Comparison of ENCODE assay signal across 8 cellular contexts in the genomic region with DNA sequence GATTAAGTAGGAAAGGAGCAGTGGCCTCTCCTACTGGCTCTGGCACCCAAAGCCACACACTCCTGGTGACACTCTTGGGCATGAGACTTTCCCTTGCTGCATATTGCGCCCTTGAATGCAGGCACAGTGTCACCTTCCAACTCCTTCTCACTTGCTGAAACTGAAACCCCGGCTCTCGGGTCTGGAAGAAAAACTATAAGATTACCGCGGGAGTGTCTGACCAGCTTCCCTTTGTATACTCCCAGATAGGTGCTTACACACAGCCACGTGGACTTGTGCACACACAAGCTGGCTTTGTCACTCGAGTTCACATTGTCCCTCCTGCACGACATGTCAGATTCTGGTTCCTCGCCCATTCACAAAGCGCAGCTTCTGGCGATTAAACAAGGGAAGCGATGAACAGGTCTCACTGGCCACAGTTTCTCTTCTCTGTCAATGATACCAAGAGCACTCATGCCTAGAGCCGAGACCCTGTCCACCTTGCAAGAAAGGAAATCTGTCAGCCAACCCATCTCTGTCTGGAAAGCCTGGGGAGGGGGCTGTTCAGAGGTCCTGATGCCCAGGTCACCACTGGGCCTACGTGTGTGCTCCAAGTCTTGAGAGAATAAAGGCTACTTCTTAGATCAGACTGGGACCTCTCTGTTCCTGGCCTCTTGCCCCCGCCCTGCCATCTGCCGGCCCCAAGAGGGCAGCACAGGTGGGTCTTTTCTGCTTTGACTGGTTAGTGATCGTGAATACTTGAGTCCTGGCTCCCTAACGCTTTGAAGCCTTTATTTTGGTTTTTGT.
DNase-seq lines count a peak whose midpoint lies in the region; ATAC-seq and TF ChIP-seq lines count a peak whose summit lies in the region.

No MANE protein-coding gene starts in this region.

- DNase-seq in GM12864 (ENCODE audit: low read depth) (no peak), NCI-H1092 (lab: John Stamatoyannopoulos, UW) (peak; percentile 77), amniotic epithelial cell (ENCODE audit: low read depth) (peak; percentile 33), kidney glomerular epithelial cell (lab: John Stamatoyannopoulos, UW) (peak; percentile 43), mesenteric fat pad (ENCODE audit: low spot score) (no peak), epidermal melanocyte (ENCODE audit: insufficient read length, low spot score) (no peak)
- peak; percentile 14 for DNase-seq in stimulated activated naive CD4-positive, alpha-beta T cell treated with Interleukin-2 at 50 U/mL for 16 hours (lab: John Stamatoyannopoulos, UW)

- peak; percentile 95 for ATAC-seq in SK-N-SH treated with all-trans-retinoic acid at 6 μM for 48 hours

- TF ChIP-seq CTCF in GM12864 (IDR thresholded peaks at IDR 0.05; ENCODE audit: low read depth, low read length, missing control alignments) = peak; percentile 76

- H3K4me3 ChIP-seq in GM12864 (ENCODE audit: low read depth, low read length) = no peak overlapping the region

TF ChIP-seq in SK-N-SH treated with all-trans-retinoic acid at 6 μM for 48 hours, 23 proteins besides CTCF, POLR2A, EP300 and RAD21:
- TF ChIP-seq RARB (CRISPR knock-in tag; IDR thresholded peaks at IDR 0.05) (no peak), GLIS3 (CRISPR knock-in tag; IDR thresholded peaks at IDR 0.05) (no peak), CSDC2 (CRISPR knock-in tag; IDR thresholded peaks at IDR 0.05) (no peak), ZFP30 (CRISPR knock-in tag; IDR thresholded peaks at IDR 0.05) (no peak), ZFP3 (CRISPR knock-in tag; IDR thresholded peaks at IDR 0.05) (no peak), ISL1 (CRISPR knock-in tag; IDR thresholded peaks at IDR 0.05) (no peak), ZNF8 (CRISPR knock-in tag; IDR thresholded peaks at IDR 0.05) (no peak), TOX (CRISPR knock-in tag; IDR thresholded peaks at IDR 0.05; ENCODE audit: borderline replicate concordance) (no peak), BACH2 (CRISPR knock-in tag; IDR thresholded peaks at IDR 0.05; ENCODE audit: borderline replicate concordance) (no peak), PPARA (CRISPR knock-in tag; IDR thresholded peaks at IDR 0.05; ENCODE audit: borderline replicate concordance) (no peak), ZNF70 (CRISPR knock-in tag; IDR thresholded peaks at IDR 0.05) (no peak), ARNTL (CRISPR knock-in tag; IDR thresholded peaks at IDR 0.05; ENCODE audit: borderline replicate concordance, low read depth) (no peak), ZNF565 (CRISPR knock-in tag; conservative IDR thresholded peaks at IDR 0.05; ENCODE audit: low read depth) (no peak), ZC3H10 (CRISPR knock-in tag; IDR thresholded peaks at IDR 0.05) (no peak), SNAI2 (CRISPR knock-in tag; IDR thresholded peaks at IDR 0.05) (no peak)
- TF ChIP-seq, protein P1, sequence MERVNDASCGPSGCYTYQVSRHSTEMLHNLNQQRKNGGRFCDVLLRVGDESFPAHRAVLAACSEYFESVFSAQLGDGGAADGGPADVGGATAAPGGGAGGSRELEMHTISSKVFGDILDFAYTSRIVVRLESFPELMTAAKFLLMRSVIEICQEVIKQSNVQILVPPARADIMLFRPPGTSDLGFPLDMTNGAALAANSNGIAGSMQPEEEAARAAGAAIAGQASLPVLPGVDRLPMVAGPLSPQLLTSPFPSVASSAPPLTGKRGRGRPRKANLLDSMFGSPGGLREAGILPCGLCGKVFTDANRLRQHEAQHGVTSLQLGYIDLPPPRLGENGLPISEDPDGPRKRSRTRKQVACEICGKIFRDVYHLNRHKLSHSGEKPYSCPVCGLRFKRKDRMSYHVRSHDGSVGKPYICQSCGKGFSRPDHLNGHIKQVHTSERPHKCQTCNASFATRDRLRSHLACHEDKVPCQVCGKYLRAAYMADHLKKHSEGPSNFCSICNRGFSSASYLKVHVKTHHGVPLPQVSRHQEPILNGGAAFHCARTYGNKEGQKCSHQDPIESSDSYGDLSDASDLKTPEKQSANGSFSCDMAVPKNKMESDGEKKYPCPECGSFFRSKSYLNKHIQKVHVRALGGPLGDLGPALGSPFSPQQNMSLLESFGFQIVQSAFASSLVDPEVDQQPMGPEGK (CRISPR knock-in tag; IDR thresholded peaks at IDR 0.05; ENCODE audit: borderline replicate concordance) = no peak
- TF ChIP-seq, protein P2, sequence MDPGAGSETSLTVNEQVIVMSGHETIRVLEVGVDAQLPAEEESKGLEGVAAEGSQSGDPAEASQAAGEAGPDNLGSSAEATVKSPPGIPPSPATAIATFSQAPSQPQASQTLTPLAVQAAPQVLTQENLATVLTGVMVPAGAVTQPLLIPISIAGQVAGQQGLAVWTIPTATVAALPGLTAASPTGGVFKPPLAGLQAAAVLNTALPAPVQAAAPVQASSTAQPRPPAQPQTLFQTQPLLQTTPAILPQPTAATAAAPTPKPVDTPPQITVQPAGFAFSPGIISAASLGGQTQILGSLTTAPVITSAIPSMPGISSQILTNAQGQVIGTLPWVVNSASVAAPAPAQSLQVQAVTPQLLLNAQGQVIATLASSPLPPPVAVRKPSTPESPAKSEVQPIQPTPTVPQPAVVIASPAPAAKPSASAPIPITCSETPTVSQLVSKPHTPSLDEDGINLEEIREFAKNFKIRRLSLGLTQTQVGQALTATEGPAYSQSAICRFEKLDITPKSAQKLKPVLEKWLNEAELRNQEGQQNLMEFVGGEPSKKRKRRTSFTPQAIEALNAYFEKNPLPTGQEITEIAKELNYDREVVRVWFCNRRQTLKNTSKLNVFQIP (CRISPR knock-in tag; IDR thresholded peaks at IDR 0.05; ENCODE audit: borderline replicate concordance, low read depth) = no peak
- TF ChIP-seq, protein P3, sequence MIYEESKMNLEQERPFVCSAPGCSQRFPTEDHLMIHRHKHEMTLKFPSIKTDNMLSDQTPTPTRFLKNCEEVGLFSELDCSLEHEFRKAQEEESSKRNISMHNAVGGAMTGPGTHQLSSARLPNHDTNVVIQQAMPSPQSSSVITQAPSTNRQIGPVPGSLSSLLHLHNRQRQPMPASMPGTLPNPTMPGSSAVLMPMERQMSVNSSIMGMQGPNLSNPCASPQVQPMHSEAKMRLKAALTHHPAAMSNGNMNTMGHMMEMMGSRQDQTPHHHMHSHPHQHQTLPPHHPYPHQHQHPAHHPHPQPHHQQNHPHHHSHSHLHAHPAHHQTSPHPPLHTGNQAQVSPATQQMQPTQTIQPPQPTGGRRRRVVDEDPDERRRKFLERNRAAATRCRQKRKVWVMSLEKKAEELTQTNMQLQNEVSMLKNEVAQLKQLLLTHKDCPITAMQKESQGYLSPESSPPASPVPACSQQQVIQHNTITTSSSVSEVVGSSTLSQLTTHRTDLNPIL (CRISPR knock-in tag; IDR thresholded peaks at IDR 0.05; ENCODE audit: low read depth) = no peak
- TF ChIP-seq, protein P4, sequence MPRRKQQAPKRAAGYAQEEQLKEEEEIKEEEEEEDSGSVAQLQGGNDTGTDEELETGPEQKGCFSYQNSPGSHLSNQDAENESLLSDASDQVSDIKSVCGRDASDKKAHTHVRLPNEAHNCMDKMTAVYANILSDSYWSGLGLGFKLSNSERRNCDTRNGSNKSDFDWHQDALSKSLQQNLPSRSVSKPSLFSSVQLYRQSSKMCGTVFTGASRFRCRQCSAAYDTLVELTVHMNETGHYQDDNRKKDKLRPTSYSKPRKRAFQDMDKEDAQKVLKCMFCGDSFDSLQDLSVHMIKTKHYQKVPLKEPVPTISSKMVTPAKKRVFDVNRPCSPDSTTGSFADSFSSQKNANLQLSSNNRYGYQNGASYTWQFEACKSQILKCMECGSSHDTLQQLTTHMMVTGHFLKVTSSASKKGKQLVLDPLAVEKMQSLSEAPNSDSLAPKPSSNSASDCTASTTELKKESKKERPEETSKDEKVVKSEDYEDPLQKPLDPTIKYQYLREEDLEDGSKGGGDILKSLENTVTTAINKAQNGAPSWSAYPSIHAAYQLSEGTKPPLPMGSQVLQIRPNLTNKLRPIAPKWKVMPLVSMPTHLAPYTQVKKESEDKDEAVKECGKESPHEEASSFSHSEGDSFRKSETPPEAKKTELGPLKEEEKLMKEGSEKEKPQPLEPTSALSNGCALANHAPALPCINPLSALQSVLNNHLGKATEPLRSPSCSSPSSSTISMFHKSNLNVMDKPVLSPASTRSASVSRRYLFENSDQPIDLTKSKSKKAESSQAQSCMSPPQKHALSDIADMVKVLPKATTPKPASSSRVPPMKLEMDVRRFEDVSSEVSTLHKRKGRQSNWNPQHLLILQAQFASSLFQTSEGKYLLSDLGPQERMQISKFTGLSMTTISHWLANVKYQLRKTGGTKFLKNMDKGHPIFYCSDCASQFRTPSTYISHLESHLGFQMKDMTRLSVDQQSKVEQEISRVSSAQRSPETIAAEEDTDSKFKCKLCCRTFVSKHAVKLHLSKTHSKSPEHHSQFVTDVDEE (CRISPR knock-in tag; IDR thresholded peaks at IDR 0.05) = no peak

Comparison
In these comparisons a context has a peak if more than half of its experiments do, and no peak if none do; other contexts are left out.
1. DNase-seq: peak in NCI-H1092 (single experiment), amniotic epithelial cell (single experiment), kidney glomerular epithelial cell (single experiment) and stimulated activated naive CD4-positive, alpha-beta T cell treated with Interleukin-2 at 50 U/mL for 16 hours (single experiment); none in GM12864 (single experiment), mesenteric fat pad (single experiment) and epidermal melanocyte (single experiment).